ENCODE assay signal across 8 cellular contexts in the genomic region with DNA sequence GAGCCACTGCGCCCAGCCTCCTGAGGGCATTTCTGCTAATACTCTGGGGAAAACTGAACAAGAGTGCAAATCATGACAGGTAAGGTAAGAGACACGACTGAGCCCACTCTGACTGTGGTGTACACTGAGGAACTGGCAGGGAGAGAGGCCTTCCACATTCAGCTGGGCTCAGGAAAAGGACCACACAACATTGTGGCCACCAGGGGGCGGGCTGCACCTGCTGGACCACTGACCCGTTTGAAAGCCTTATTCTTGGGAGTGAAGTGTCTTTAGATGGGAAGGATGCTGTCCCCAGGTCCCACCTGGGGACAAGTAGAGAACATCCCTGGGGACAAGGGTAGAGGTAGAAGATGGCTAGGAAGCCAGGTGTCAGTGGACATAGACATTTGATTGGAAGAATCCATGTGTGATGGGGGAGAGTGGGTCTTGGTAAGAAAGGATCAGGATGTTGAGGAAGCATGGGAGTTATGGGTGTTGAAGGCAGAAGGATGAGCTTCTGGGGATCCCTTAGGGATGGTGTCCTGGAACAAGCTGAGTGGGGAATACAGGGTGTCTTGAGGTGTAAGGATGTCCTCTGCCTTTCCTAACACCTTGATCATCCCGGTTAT. TPM values are rescaled to one million over a fixed set of nuclear protein-coding genes. Genes with fewer than 3 reads are reported as not detected.
DNase-seq lines count a peak whose midpoint lies in the region; ATAC-seq, FAIRE-seq and TF ChIP-seq lines count a peak whose summit lies in the region.

No MANE protein-coding gene starts in this region.

- H3K36me3 ChIP-seq in PC-9 (ENCODE audit: low read depth) (peaks cover 8% of the 10 kb centered on the region; the same call in 1 of the 2 replicates), stomach (peaks cover 0 to 8% (median 7%) of the 10 kb centered on the region in 4 donors)

- peak; percentile 62 for FAIRE-seq in G401.6 (lab: Jason Lieb, UNC)

- no peak overlapping the region for H3K4me2 ChIP-seq in PC-9

- H3K27ac Mint-ChIP-seq in neural crest cell (ENCODE audit: unreplicated experiment) = no peak overlapping the region

- no peak overlapping the region for H3K4me3 ChIP-seq in PC-9
- H3K4me3 ChIP-seq in fibroblast of mammary gland (ENCODE audit: control insufficient read depth, low read depth, low read length) = no peak overlapping the region
- H3K4me3 ChIP-seq in stomach = no peak overlapping the region

- peaks cover 18% of the 10 kb centered on the region for H3K4me1 Mint-ChIP-seq in neural crest cell

- H3K27me3 ChIP-seq in PC-9 (ENCODE audit: insufficient read depth, low read depth) = no peaks in the 10 kb centered on the region
- no peaks in the 10 kb centered on the region for H3K27me3 ChIP-seq in stomach

- BruUV-seq in PC-9 (replicated peaks; lab: Mats Ljungman, UMichigan) = no TSS peak

- H2AFZ ChIP-seq in PC-9 = no peak overlapping the region

- H4K20me1 ChIP-seq in PC-9 (ENCODE audit: insufficient read depth) = no peaks in the 10 kb centered on the region

- no peaks in the 10 kb centered on the region for H3K9me3 Mint-ChIP-seq in neural crest cell

- no peaks in the 10 kb centered on the region for H3K27me3 Mint-ChIP-seq in neural crest cell (ENCODE audit: low read depth)

- no peak for TF ChIP-seq EP300 in stomach (IDR thresholded peaks at IDR 0.05)

- H3K79me2 ChIP-seq in PC-9 (ENCODE audit: low read depth) = peaks cover 14% of the 10 kb centered on the region; the same call in 1 of the 2 replicates

- peak; percentile 61 to 76 for DNase-seq in PC-9
- DNase-seq in activated T-helper 1 cell treated with Interleukin-2 at 50 U/mL for 16 hours (ENCODE audit: low read depth) = peak; percentile 52
- peak; percentile 66 for DNase-seq in fibroblast of mammary gland (ENCODE audit: low read depth)
- peak; percentile 86 for DNase-seq in neural crest cell (ENCODE audit: low read depth, low spot score)
- DNase-seq in stomach = peak; percentile 92

- POLR2A ChIA-PET in PC-9 (lab: Charles Lee; ENCODE audit: unreplicated experiment) = no interaction called here

- H3K4me1 ChIP-seq in PC-9 (replicated peaks; ENCODE audit: insufficient read depth) (peaks cover 16% of the 10 kb centered on the region), stomach (peaks cover 5 to 34% (median 30%) of the 10 kb centered on the region in 4 donors)

- intact Hi-C loops in PC-9 (cut with micrococcal nuclease; ENCODE audit: unreplicated experiment) (loop anchor here (1.0 to 10.0 kb wide), 5 partner anchors 112 to 629 kb away; no protein-coding TSS in a partner anchor), stomach (cut with DNase I; ENCODE audit: low total_unique reads) (loop anchor here (10.0 kb wide), 1 partner anchor 109 kb away; no protein-coding TSS in a partner anchor)

- peaks cover 3% of the 10 kb centered on the region; the same call in 1 of the 2 replicates for H3F3A ChIP-seq in PC-9 (ENCODE audit: insufficient read depth, low read depth)

- peaks cover 8% of the 10 kb centered on the region for H3K36me3 Mint-ChIP-seq in neural crest cell (ENCODE audit: low read depth)

- CTCF ChIA-PET in PC-9 (lab: Charles Lee) = interaction anchor here (1.1 to 1.6 kb wide), 4 partner anchors 110 to 141 kb away, joined by 3 to 14 read pairs (median 4); no protein-coding TSS in a partner anchor

- peak; percentile 51 for ATAC-seq in HG03565 (IDR thresholded peaks at IDR 0.05; ENCODE audit: unreplicated experiment)
- no peak for ATAC-seq in HG02840 (IDR thresholded peaks at IDR 0.05; ENCODE audit: low FRiP score, unreplicated experiment)

- H3K4me3 Mint-ChIP-seq in neural crest cell = peak overlapping the region; percentile 23

- H3K9me2 ChIP-seq in PC-9 (ENCODE audit: insufficient read depth) = no peaks in the 10 kb centered on the region

- no peak for TF ChIP-seq POLR2A in stomach (IDR thresholded peaks at IDR 0.05)

- 30 to 38% (median 35%) methylated on average over 5 of the region's 5 CpGs for WGBS in stomach, 5 donors

- H3K27ac ChIP-seq in PC-9 = no peak overlapping the region
- H3K27ac ChIP-seq in stomach = peak overlapping the region in 2 of 5 donors; percentile 42 to 58

- H3K9me3 ChIP-seq in PC-9 (ENCODE audit: insufficient read depth, low read depth) (no peaks in the 10 kb centered on the region), stomach (no peaks in the 10 kb centered on the region)

- TF ChIP-seq CTCF in PC-9 (conservative IDR thresholded peaks at IDR 0.05) = peak; percentile 91
- peak; percentile 84 for TF ChIP-seq CTCF in fibroblast of mammary gland (conservative IDR thresholded peaks at IDR 0.05; ENCODE audit: control insufficient read depth, insufficient read depth, low read depth, low read length)
- TF ChIP-seq CTCF in neural crest cell (conservative IDR thresholded peaks at IDR 0.05) = peak; percentile 95
- TF ChIP-seq CTCF in stomach (IDR thresholded peaks at IDR 0.05) = peak in 6 of 7 experiments; percentile 76 to 97 (median 92)

RNA-seq across cellular contexts. Expression of gene CTDSPL, which starts 6.2 kb away (rescaled TPM):
- 118 and 124 TPM in 2 replicates for total RNA-seq in PC-9 (2021)
- total RNA-seq in neural crest cell = 36.8 and 42.2 TPM in 2 replicates
- total RNA-seq in stomach = 10 to 100 TPM; 13.4 to 54.9 (median 39.7) TPM
- polyA plus RNA-seq in stomach = 10 to 100 TPM; 18.9 to 32.1 (median 28.3) TPM
